9 cellular contexts compared by ENCODE assay signal in the genomic region with DNA sequence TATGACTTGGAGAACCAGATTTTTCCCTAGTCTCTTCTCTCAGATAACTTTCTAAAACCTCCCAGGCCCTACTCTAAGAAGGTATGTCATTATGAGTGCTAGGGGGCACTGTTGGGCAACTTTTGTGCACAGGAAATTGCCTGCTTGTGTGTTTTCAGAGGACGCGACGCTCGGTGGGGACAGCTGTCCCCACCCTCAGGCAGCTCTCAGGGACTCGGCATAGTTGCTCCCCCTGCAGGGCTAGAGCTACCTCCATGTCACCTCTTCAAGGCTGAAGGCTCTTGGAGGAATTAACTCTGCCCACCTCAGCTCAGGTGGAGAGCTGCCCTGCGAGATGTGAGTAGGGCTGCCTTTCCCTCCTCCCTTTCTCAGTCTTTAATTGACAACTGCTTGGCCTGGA. TPM values are rescaled to one million over a fixed set of nuclear protein-coding genes. Genes with fewer than 3 reads are reported as not detected.
A peak's percentile ranks its signal among the peaks of the same experiment; 100 is the strongest.
DNase-seq lines count a peak whose midpoint lies in the region; ATAC-seq, FAIRE-seq and TF ChIP-seq lines count a peak whose summit lies in the region.
"Had no signal": no experiment of that assay in that cellular context is flagged by ENCODE, and none has a peak within 500 bp of the region (broad histone marks: within the 10 kb centered on the region; RNA-seq: fewer than 3 reads in every experiment).

No MANE protein-coding gene starts in this region.

- peaks cover 2% of the 10 kb centered on the region; the same call in 1 of the 2 replicates for H4K20me1 ChIP-seq in K562 (replicated peaks; ENCODE audit: control insufficient read depth, insufficient read depth, low read length)

- no peak overlapping the region for H3K27ac Mint-ChIP-seq in stimulated activated naive B cell treated with anti-CD40 and anti-IgM and Interleukin-4, amounts not matched to agents 10 μg/mL and 1 μg/mL and 100 μg/mL, for 72 hours
- H3K27ac Mint-ChIP-seq: activated naive CD8-positive, alpha-beta T cell had no signal

- CTCF ChIA-PET in K562 (lab: Yijun Ruan, JAX; ENCODE audit: low intra/inter-chr PET ratio), result interaction anchor here (0.9 to 3.2 kb wide), 6 partner anchors 89 to 368 kb away, joined by 3 to 20 read pairs (median 4); no protein-coding TSS in a partner anchor

- DNase-seq in EH (ENCODE audit: low read depth), result peak; percentile 65
- DNase-seq in H54 (ENCODE audit: insufficient read length, low spot score), result peak; percentile 72
- peak; percentile 84 for DNase-seq in NCI-H146 (lab: John Stamatoyannopoulos, UW)
- peak; percentile 87 for DNase-seq in SKM-1 treated with dmso at 0.1 percent for 144 hours (lab: John Stamatoyannopoulos, UW; ENCODE audit: unreplicated experiment)
- DNase-seq in K562 (ENCODE audit: extremely low read depth in 1 of 4, low spot score in 3 of 4), result peak; percentile 70 to 92 (median 80)
- peak; percentile 28 for DNase-seq in stimulated activated naive B cell treated with anti-CD40 and anti-IgM and Interleukin-4, amounts not matched to agents 10 μg/mL and 1 μg/mL and 100 μg/mL, for 72 hours

- intact Hi-C loops in K562 (cut with micrococcal nuclease), result loop anchor here (1.0 kb wide), 1 partner anchor 90 kb away; no protein-coding TSS in a partner anchor

- H3K4me3 ChIP-seq in K562, result no peak overlapping the region
- no peak overlapping the region for H3K4me3 ChIP-seq in liver (ENCODE audit: low read depth in 1 of 3, low read length in 3 of 3)

- H3K36me3 Mint-ChIP-seq in stimulated activated naive B cell treated with anti-CD40 and anti-IgM and Interleukin-4, amounts not matched to agents 10 μg/mL and 1 μg/mL and 100 μg/mL, for 72 hours, result no peaks in the 10 kb centered on the region
- H3K36me3 Mint-ChIP-seq: activated naive CD8-positive, alpha-beta T cell had no signal

- in situ Hi-C loops in K562 (cut with MboI), result loop anchor here (5.0 to 10.0 kb wide), 2 partner anchors 262 to 355 kb away; no protein-coding TSS in a partner anchor

- H3K9ac ChIP-seq in K562 (ENCODE audit: insufficient read depth in 1 of 2, low read depth in 2 of 2, low read length in 2 of 2), result no peak overlapping the region
- H3K9ac ChIP-seq in liver (ENCODE audit: low read depth in 1 of 2, low read length in 2 of 2), result no peak overlapping the region

- H3K4me1 Mint-ChIP-seq in stimulated activated naive B cell treated with anti-CD40 and anti-IgM and Interleukin-4, amounts not matched to agents 10 μg/mL and 1 μg/mL and 100 μg/mL, for 72 hours, result peaks cover 4 to 15% of the 10 kb centered on the region in 2 donors

- no TSS peak for BruUV-seq in K562 (replicated peaks; lab: Mats Ljungman, UMichigan)

- no peak for TF ChIP-seq EP300 in K562 (IDR thresholded peaks at IDR 0.05; ENCODE audit: low read length)

- no peak for TF ChIP-seq POLR2A in H54 (IDR thresholded peaks at IDR 0.05; ENCODE audit: low read depth, low read length)
- no peak for TF ChIP-seq POLR2A in K562 (conservative IDR thresholded peaks at IDR 0.05)

- H3K4me1 ChIP-seq in K562 (replicated peaks in 1 of 2; ENCODE audit: control insufficient read depth in 2 of 2, insufficient read depth in 2 of 2, low read length in 2 of 2), result peaks cover 29% of the 10 kb centered on the region in 2 experiments
- peaks cover 2 to 6% (median 4%) of the 10 kb centered on the region in 4 donors for H3K4me1 ChIP-seq in liver (ENCODE audit: control insufficient read depth in 4 of 4, insufficient read depth in 4 of 4, low read length in 3 of 4)

- H3K9me1 ChIP-seq in K562 (ENCODE audit: control insufficient read depth, insufficient read depth, low read length), result no peaks in the 10 kb centered on the region

- no peaks in the 10 kb centered on the region for H3K36me3 ChIP-seq in K562 (ENCODE audit: control insufficient read depth, insufficient read depth, low read length)
- H3K36me3 ChIP-seq in liver (ENCODE audit: control insufficient read depth in 4 of 4, insufficient read depth in 3 of 4, low read depth in 1 of 4, low read length in 3 of 4), result no peaks in the 10 kb centered on the region

- TF ChIP-seq RAD21 in K562 (CRISPR knock-in tag; conservative IDR thresholded peaks at IDR 0.05 in 1 of 2, IDR thresholded peaks at IDR 0.05 in 1 of 2), result peak; percentile 75 to 89
- TF ChIP-seq RAD21 in liver (IDR thresholded peaks at IDR 0.05), result peak; percentile 61 to 67

- FAIRE-seq in H54 (lab: Jason Lieb, UNC) (no peak), K562 (lab: Jason Lieb, UNC) (peak; percentile 96)

- H3K9me3 Mint-ChIP-seq in stimulated activated naive B cell treated with anti-CD40 and anti-IgM and Interleukin-4, amounts not matched to agents 10 μg/mL and 1 μg/mL and 100 μg/mL, for 72 hours, result no peaks in the 10 kb centered on the region

- 14% methylated on average over 6 of the region's 6 CpGs for WGBS in K562 (ENCODE audit: insufficient coverage, low coverage, missing lambda C conversion rate)
- WGBS in liver, result 16% methylated on average over 6 of the region's 6 CpGs

- H3K4me3 Mint-ChIP-seq in stimulated activated naive B cell treated with anti-CD40 and anti-IgM and Interleukin-4, amounts not matched to agents 10 μg/mL and 1 μg/mL and 100 μg/mL, for 72 hours, result no peak overlapping the region
- H3K4me3 Mint-ChIP-seq: activated naive CD8-positive, alpha-beta T cell had no signal

- TF ChIP-seq CTCF in K562 (IDR thresholded peaks at IDR 0.05 in 2 of 3, conservative IDR thresholded peaks at IDR 0.05 in 1 of 3; ENCODE audit: insufficient read depth in 2 of 3, low read depth in 1 of 3, low read length in 3 of 3), result peak; percentile 94 to 97 (median 97)
- peak; percentile 22 for TF ChIP-seq CTCF in liver (IDR thresholded peaks at IDR 0.05; ENCODE audit: low read depth, low read length, missing input control)

- H3K9me3 ChIP-seq in K562 (replicated peaks; ENCODE audit: control insufficient read depth, insufficient read depth, low read depth, low read length), result no peaks in the 10 kb centered on the region
- no peaks in the 10 kb centered on the region for H3K9me3 ChIP-seq in liver (ENCODE audit: control insufficient read depth in 4 of 4, low read length in 3 of 4)

- no peak overlapping the region for H3K4me2 ChIP-seq in K562 (ENCODE audit: insufficient read depth, low read length)

- H3K27me3 Mint-ChIP-seq in stimulated activated naive B cell treated with anti-CD40 and anti-IgM and Interleukin-4, amounts not matched to agents 10 μg/mL and 1 μg/mL and 100 μg/mL, for 72 hours, result peaks cover 38 to 46% of the 10 kb centered on the region in 2 donors

- POLR2A ChIA-PET in K562 (lab: Yijun Ruan, JAX), result interaction anchor here (0.5 to 1.2 kb wide), 4 partner anchors 17 to 371 kb away, joined by 3 to 7 read pairs (median 4); no protein-coding TSS in a partner anchor

- H3K27me3 ChIP-seq in K562 (ENCODE audit: control insufficient read depth in 2 of 2, insufficient read depth in 2 of 2, low read length in 2 of 2) (peaks cover 0 to 12% of the 10 kb centered on the region in 2 experiments; a peak in 2 of 5 replicates), liver (ENCODE audit: control insufficient read depth in 4 of 4, insufficient read depth in 4 of 4, low read length in 3 of 4) (peaks cover 0 to 8% (median 4%) of the 10 kb centered on the region in 4 donors)

- H3K27ac ChIP-seq in K562 (ENCODE audit: extremely low read depth, low read depth, low read length) (no peak overlapping the region), liver (ENCODE audit: low read depth in 1 of 2, low read length in 2 of 2) (no peak overlapping the region)

- H3K79me2 ChIP-seq in K562 (ENCODE audit: control insufficient read depth, insufficient read depth, low read length), result no peaks in the 10 kb centered on the region

- peak; percentile 88 for ATAC-seq in K562
- ATAC-seq in stimulated activated naive B cell treated with anti-CD40 and anti-IgM and Interleukin-4, amounts not matched to agents 10 μg/mL and 1 μg/mL and 100 μg/mL, for 72 hours (replicated peaks), result peak; percentile 71 to 76
- no peak for ATAC-seq in HG03045 (IDR thresholded peaks at IDR 0.05; ENCODE audit: unreplicated experiment)

- H2AFZ ChIP-seq in K562 (ENCODE audit: low read depth, low read length), result peak overlapping the region; percentile 37

RNA-seq across cellular contexts. Expression of gene TIFAB, which starts 10.2 kb away (rescaled TPM):
- total RNA-seq in K562 (2011; cell fraction: chromatin; rRNA removed; ENCODE audit: low replicate concordance), result not detected in 2 replicates
- total RNA-seq in K562 (2011; cell fraction: nucleolus; rRNA removed), result not detected in 2 replicates
- total RNA-seq in K562 (2011; cell fraction: nucleoplasm; rRNA removed), result not detected in 2 replicates
- total RNA-seq in K562 (2014; rRNA removed) (not detected in 2 replicates), K562 (2014; rRNA removed; fragmentation: Illumina TruSeq; extraction: Trizol) (not detected in 2 replicates), K562 (2015; rRNA removed; fragmentation: Illumina TruSeq; extraction: Trizol) (not detected in 2 replicates), K562 (2021) (not detected in 2 replicates), liver (under 1 TPM in 1 of 2 donors, not detected in 1; 0.47 TPM)
- polyA plus RNA-seq in K562 (2011; rRNA removed) (not detected in 2 replicates), K562 (2014; fragmentation: Illumina TruSeq; extraction: Trizol) (not detected in 2 replicates), K562 (2014; fragmentation: Nextera tagmentation; extraction: Ambion mirVana) (not detected), K562 (2014; rRNA removed) (not detected in 2 replicates), liver (under 1 TPM in 1 of 2 donors, not detected in 1; 0.02 TPM)
- polyA plus RNA-seq in K562 (2011; cell fraction: cytosol; rRNA removed), result 0.01 TPM in 1 of 2 replicates, not detected in the other
- polyA plus RNA-seq in K562 (2011; cell fraction: nucleus; rRNA removed), result not detected in 2 replicates
- polyA plus RNA-seq in K562 (2012), result not detected in 2 replicates
- not detected in 2 replicates for polyA minus RNA-seq in K562 (2011; rRNA and poly(A)+ RNA removed)
- not detected in 2 replicates for polyA minus RNA-seq in K562 (2011; cell fraction: cytosol; rRNA and poly(A)+ RNA removed)
- polyA minus RNA-seq in K562 (2011; cell fraction: nucleus; rRNA and poly(A)+ RNA removed), result not detected in 2 replicates

RNA-seq across cellular contexts. Expression of gene DCANP1, which starts 15.2 kb away (rescaled TPM):
- total RNA-seq in K562 (2011; cell fraction: chromatin; rRNA removed; ENCODE audit: low replicate concordance), result not detected in 2 replicates
- not detected in 2 replicates for total RNA-seq in K562 (2011; cell fraction: nucleolus; rRNA removed)
- total RNA-seq in K562 (2011; cell fraction: nucleoplasm; rRNA removed), result not detected in 2 replicates
- not detected in 2 replicates for total RNA-seq in K562 (2014; rRNA removed)
- total RNA-seq in K562 (2014; rRNA removed; fragmentation: Illumina TruSeq; extraction: Trizol), result not detected in 2 replicates
- not detected in 2 replicates for total RNA-seq in K562 (2015; rRNA removed; fragmentation: Illumina TruSeq; extraction: Trizol)
- total RNA-seq in K562 (2021), result not detected in 2 replicates
- not detected in 2 replicates for polyA plus RNA-seq in K562 (2011; rRNA removed)
- not detected in 2 replicates for polyA plus RNA-seq in K562 (2011; cell fraction: cytosol; rRNA removed)
- not detected in 2 replicates for polyA plus RNA-seq in K562 (2011; cell fraction: nucleus; rRNA removed)
- polyA plus RNA-seq in K562 (2012), result not detected in 2 replicates
- not detected in 2 replicates for polyA plus RNA-seq in K562 (2014; fragmentation: Illumina TruSeq; extraction: Trizol)
- not detected for polyA plus RNA-seq in K562 (2014; fragmentation: Nextera tagmentation; extraction: Ambion mirVana)
- polyA plus RNA-seq in K562 (2014; rRNA removed), result not detected in 2 replicates
- not detected in 2 replicates for polyA minus RNA-seq in K562 (2011; rRNA and poly(A)+ RNA removed)
- not detected in 2 replicates for polyA minus RNA-seq in K562 (2011; cell fraction: cytosol; rRNA and poly(A)+ RNA removed)
- polyA minus RNA-seq in K562 (2011; cell fraction: nucleus; rRNA and poly(A)+ RNA removed), result not detected in 2 replicates
- total RNA-seq in liver, result under 1 TPM in 1 of 2 donors, not detected in 1; 0.05 TPM
- not detected for polyA plus RNA-seq in liver

Comparison
In these comparisons a context has a peak if more than half of its experiments do, and no peak if none do; other contexts are left out.
1. DNase-seq: peak in every context shown above with its lines; median percentile 87 in SKM-1 treated with dmso at 0.1 percent for 144 hours; 84 in NCI-H146; 80 in K562; 72 in H54; 65 in EH; 28 in stimulated activated naive B cell treated with anti-CD40 and anti-IgM and Interleukin-4, amounts not matched to agents 10 μg/mL and 1 μg/mL and 100 μg/mL, for 72 hours.